ENCODE assay signal across 1 cellular context in genomic region chr3:41933154-41933676, GRCh38.
TF ChIP-seq lines count a peak whose summit lies in the region.

No MANE protein-coding gene starts in this region.

TF ChIP-seq in HepG2, 621 proteins besides CTCF, POLR2A, EP300 and RAD21:
- no peak for TF ChIP-seq PPARG (CRISPR knock-in tag; conservative IDR thresholded peaks at IDR 0.05)
- TF ChIP-seq ZNF629 (CRISPR knock-in tag; conservative IDR thresholded peaks at IDR 0.05), result no peak
- TF ChIP-seq ZFP36L1 (CRISPR knock-in tag; IDR thresholded peaks at IDR 0.05), result no peak
- no peak for TF ChIP-seq KAT2B (IDR thresholded peaks at IDR 0.05; ENCODE audit: borderline replicate concordance, low read depth, low read length)
- TF ChIP-seq CEBPB (IDR thresholded peaks at IDR 0.05; ENCODE audit: borderline replicate concordance, low read depth, low read length), result peak; percentile 47; the same call in 1 of the 2 replicates
- no peak for TF ChIP-seq ETV6 (CRISPR knock-in tag; conservative IDR thresholded peaks at IDR 0.05)
- no peak for TF ChIP-seq GTF3A (CRISPR knock-in tag; conservative IDR thresholded peaks at IDR 0.05)
- no peak for TF ChIP-seq ZFYVE20 (CRISPR knock-in tag; IDR thresholded peaks at IDR 0.05; ENCODE audit: borderline replicate concordance, low read depth)
TF ChIP-seq in HepG2: peak in this region for 1.
